10 cellular contexts compared by ENCODE assay signal in genomic region chr20:48329676-48330644, GRCh38.
A peak's percentile ranks its signal among the peaks of the same experiment; 100 is the strongest.
DNase-seq lines count a peak whose midpoint lies in the region; ATAC-seq and TF ChIP-seq lines count a peak whose summit lies in the region.
"Had no signal": no experiment of that assay in that cellular context is flagged by ENCODE, and none has a peak within 500 bp of the region (broad histone marks: within the 10 kb centered on the region; RNA-seq: fewer than 3 reads in every experiment).

No MANE protein-coding gene starts in this region.

- no peaks in the 10 kb centered on the region for H3K36me3 ChIP-seq in PC-9 (ENCODE audit: low read depth)
- H3K36me3 ChIP-seq: pancreas had no signal

- H3K9me3 ChIP-seq in AG04450 (ENCODE audit: control insufficient read depth, insufficient read depth, low read length) (no peaks in the 10 kb centered on the region; the same call in 1 of the 2 replicates), PC-9 (ENCODE audit: insufficient read depth, low read depth) (no peaks in the 10 kb centered on the region)
- H3K9me3 ChIP-seq: pancreas had no signal

- H3K4me1 ChIP-seq in PC-9 (replicated peaks; ENCODE audit: insufficient read depth) = peaks cover 35% of the 10 kb centered on the region
- H3K4me1 ChIP-seq: pancreas had no signal

- H3K4me3 ChIP-seq in AG04450 (ENCODE audit: low read depth, low read length) (no peak overlapping the region), PC-9 (no peak overlapping the region)
- H3K4me3 ChIP-seq: pancreas had no signal

- TF ChIP-seq CTCF in AG04450 (IDR thresholded peaks at IDR 0.05; ENCODE audit: low read depth, low read length) = peak; percentile 44
- peak; percentile 29 for TF ChIP-seq CTCF in GM20000 (IDR thresholded peaks at IDR 0.05; ENCODE audit: extremely low read depth, missing control alignments)
- 0 out of 2 replicates have a peak, but pooled peaks have one; percentile 29 for TF ChIP-seq CTCF in PC-9 (conservative IDR thresholded peaks at IDR 0.05)

- no peak overlapping the region for H2AFZ ChIP-seq in PC-9

- peak overlapping the region; percentile 40; the same call in 1 of the 2 replicates for H3K4me2 ChIP-seq in PC-9

- no peak for ATAC-seq in HG03439 (IDR thresholded peaks at IDR 0.05; ENCODE audit: unreplicated experiment)

- no peak overlapping the region for H3K27ac ChIP-seq in AG04450 (ENCODE audit: low read depth, low read length)
- H3K27ac ChIP-seq in PC-9 = peak overlapping the region; percentile 4; the same call in 1 of the 2 replicates
- H3K27ac ChIP-seq: epithelial cell of prostate, pancreas had no signal

- DNase-seq in AG04450 (ENCODE audit: low read depth, low spot score) (no peak), GM20000 (ENCODE audit: low spot score) (peak; percentile 56), PC-9 (peak in 1 of 2 experiments; percentile 43), foreskin melanocyte (peak; percentile 89), medulla oblongata (ENCODE audit: extremely low spot score) (no peak)
- no peak for DNase-seq in activated naive CD4-positive, alpha-beta T cell treated with Interleukin-2 at 50 U/mL for 16 hours
- no peak for DNase-seq in stimulated activated CD4-positive, alpha-beta T cell treated with anti-CD3 and anti-CD28 coated beads, Interleukin-4, amount 100 ng/mL, for 1 hour
- DNase-seq: pancreas had no signal

- no peaks in the 10 kb centered on the region for H4K20me1 ChIP-seq in PC-9 (ENCODE audit: insufficient read depth)

- CTCF ChIA-PET in AG04450 (lab: Charles Lee) = no interaction called here
- CTCF ChIA-PET in PC-9 (lab: Charles Lee) = interaction anchor here (0.6 to 1.1 kb wide), 2 partner anchors 63 to 290 kb away, joined by 3 to 4 read pairs; no protein-coding TSS in a partner anchor

- no peaks in the 10 kb centered on the region for H3K79me2 ChIP-seq in PC-9 (ENCODE audit: low read depth)

- intact Hi-C loops in PC-9 (cut with micrococcal nuclease; ENCODE audit: unreplicated experiment) = no loop called here

- peaks cover 25% of the 10 kb centered on the region for H3F3A ChIP-seq in PC-9 (ENCODE audit: insufficient read depth, low read depth)

- POLR2A ChIA-PET in AG04450 (lab: Yijun Ruan, JAX) (interaction anchor here (0.7 kb wide), 1 partner anchor 828 kb away, joined by 3 read pairs; the partner anchor contains the start of gene NCOA3), PC-9 (lab: Charles Lee; ENCODE audit: unreplicated experiment) (no interaction called here)

- H3K27me3 ChIP-seq in AG04450 (ENCODE audit: control insufficient read depth, insufficient read depth, low read length) (peaks cover 24% of the 10 kb centered on the region), PC-9 (ENCODE audit: insufficient read depth, low read depth) (no peaks in the 10 kb centered on the region)
- H3K27me3 ChIP-seq: pancreas had no signal

- no peaks in the 10 kb centered on the region for H3K9me2 ChIP-seq in PC-9 (ENCODE audit: insufficient read depth)

- no TSS peak for BruUV-seq in PC-9 (replicated peaks; lab: Mats Ljungman, UMichigan)

Comparison
In these comparisons a context has a peak if more than half of its experiments do, and no peak if none do; other contexts are left out.
1. DNase-seq: peak in GM20000 (single experiment) and foreskin melanocyte (single experiment); none in AG04450 (single experiment), medulla oblongata (single experiment), activated naive CD4-positive, alpha-beta T cell treated with Interleukin-2 at 50 U/mL for 16 hours (single experiment) and stimulated activated CD4-positive, alpha-beta T cell treated with anti-CD3 and anti-CD28 coated beads, Interleukin-4, amount 100 ng/mL, for 1 hour (single experiment).
2. Peak in every context shown above with its lines, with median percentiles within 50 percentile points of each other: CTCF ChIP-seq.